Comparison of ENCODE assay signal across 18 cellular contexts in genomic region chr9:12935714-12936113, GRCh38.
DNase-seq lines count a peak whose midpoint lies in the region; ATAC-seq and TF ChIP-seq lines count a peak whose summit lies in the region.
"Had no signal": no experiment of that assay in that cellular context is flagged by ENCODE, and none has a peak within 500 bp of the region (broad histone marks: within the 10 kb centered on the region; RNA-seq: fewer than 3 reads in every experiment).

No MANE protein-coding gene starts in this region.

- H3K4me1 ChIP-seq in gastrocnemius medialis, result no peaks in the 10 kb centered on the region
- H3K4me1 ChIP-seq: colonic mucosa had no signal

- no peaks in the 10 kb centered on the region for H3K36me3 ChIP-seq in gastrocnemius medialis
- H3K36me3 ChIP-seq: colonic mucosa had no signal

- ATAC-seq in gastrocnemius medialis, result peak; percentile 58 to 78
- no peak for ATAC-seq in naive thymus-derived CD8-positive, alpha-beta T cell
- ATAC-seq: activated naive CD8-positive, alpha-beta T cell treated with anti-CD3 and anti-CD28 coated beads, Interleukin-2, amount 50 U/mL, for 24 hours; left lobe of liver had no signal

- H3K4me3 Mint-ChIP-seq in naive thymus-derived CD8-positive, alpha-beta T cell, result no peak overlapping the region
- no peak overlapping the region for H3K4me3 Mint-ChIP-seq in immature natural killer cell
- H3K4me3 Mint-ChIP-seq: activated CD4-positive, alpha-beta memory T cell treated with anti-CD3 and anti-CD28 coated beads for 36 hours; activated naive CD8-positive, alpha-beta T cell treated with anti-CD3 and anti-CD28 coated beads, Interleukin-2, amount 50 U/mL, for 24 hours; CD14-positive monocyte had no signal

- no peaks in the 10 kb centered on the region for H3K27me3 Mint-ChIP-seq in naive thymus-derived CD8-positive, alpha-beta T cell
- peaks cover 0 to 3% (median 0%) of the 10 kb centered on the region in 3 donors for H3K27me3 Mint-ChIP-seq in immature natural killer cell (ENCODE audit: low read depth in 3 of 3)
- H3K27me3 Mint-ChIP-seq: activated CD4-positive, alpha-beta memory T cell treated with anti-CD3 and anti-CD28 coated beads for 36 hours; activated naive CD8-positive, alpha-beta T cell treated with anti-CD3 and anti-CD28 coated beads, Interleukin-2, amount 50 U/mL, for 24 hours had no signal

- H3K9me3 ChIP-seq in gastrocnemius medialis, result no peaks in the 10 kb centered on the region
- H3K9me3 ChIP-seq: colonic mucosa had no signal

- intact Hi-C loops in gastrocnemius medialis (cut with DNase I; ENCODE audit: low total_unique reads), result no loop called here

- no peak for TF ChIP-seq POLR2A in gastrocnemius medialis (IDR thresholded peaks at IDR 0.05)

- no peaks in the 10 kb centered on the region for H3K4me1 Mint-ChIP-seq in naive thymus-derived CD8-positive, alpha-beta T cell
- H3K4me1 Mint-ChIP-seq in immature natural killer cell, result no peaks in the 10 kb centered on the region
- H3K4me1 Mint-ChIP-seq: activated naive CD8-positive, alpha-beta T cell treated with anti-CD3 and anti-CD28 coated beads, Interleukin-2, amount 50 U/mL, for 24 hours; CD14-positive monocyte had no signal

- no peak overlapping the region for H3K27ac ChIP-seq in gastrocnemius medialis
- H3K27ac ChIP-seq: colonic mucosa, PC-9 had no signal

- in situ Hi-C loops in astrocyte of the spinal cord (cut with HindIII; ENCODE audit: low sequenced_read_pairs), result no loop called here
- in situ Hi-C loops in gastrocnemius medialis (cut with MboI; ENCODE audit: low sequenced_read_pairs in 4 of 4), result no loop called here

- no peak overlapping the region for H3K27ac Mint-ChIP-seq in naive thymus-derived CD8-positive, alpha-beta T cell
- H3K27ac Mint-ChIP-seq in immature natural killer cell, result no peak overlapping the region
- H3K27ac Mint-ChIP-seq: activated CD4-positive, alpha-beta memory T cell treated with anti-CD3 and anti-CD28 coated beads for 36 hours; activated naive CD8-positive, alpha-beta T cell treated with anti-CD3 and anti-CD28 coated beads, Interleukin-2, amount 50 U/mL, for 24 hours; CD14-positive monocyte had no signal

- no peaks in the 10 kb centered on the region for H3K27me3 ChIP-seq in gastrocnemius medialis
- H3K27me3 ChIP-seq: colonic mucosa had no signal

- H3K36me3 Mint-ChIP-seq in naive thymus-derived CD8-positive, alpha-beta T cell, result no peaks in the 10 kb centered on the region
- no peaks in the 10 kb centered on the region for H3K36me3 Mint-ChIP-seq in immature natural killer cell
- H3K36me3 Mint-ChIP-seq: activated CD4-positive, alpha-beta memory T cell treated with anti-CD3 and anti-CD28 coated beads for 36 hours; CD14-positive monocyte had no signal

- POLR2A ChIA-PET in naive thymus-derived CD8-positive, alpha-beta T cell (lab: Charles Lee), result no interaction called here

- TF ChIP-seq CTCF in astrocyte of the spinal cord (IDR thresholded peaks at IDR 0.05; ENCODE audit: low read depth, low read length), result no peak
- TF ChIP-seq CTCF in gastrocnemius medialis (IDR thresholded peaks at IDR 0.05 in 4 of 5, conservative IDR thresholded peaks at IDR 0.05 in 1 of 5), result no peak

- H3K4me3 ChIP-seq in astrocyte of the spinal cord (ENCODE audit: low read depth, low read length), result no peak overlapping the region
- H3K4me3 ChIP-seq in gastrocnemius medialis, result no peak overlapping the region
- H3K4me3 ChIP-seq: colonic mucosa, PC-9 had no signal

- peaks cover 0 to 8% (median under 1%) of the 10 kb centered on the region in 9 donors for H3K9me3 Mint-ChIP-seq in naive thymus-derived CD8-positive, alpha-beta T cell
- peaks cover 2 to 13% (median 8%) of the 10 kb centered on the region in 6 donors for H3K9me3 Mint-ChIP-seq in immature natural killer cell

- DNase-seq in HS-5 (ENCODE audit: low read depth), result peak; percentile 37
- peak; percentile 53 for DNase-seq in astrocyte of the spinal cord (ENCODE audit: low read depth, low spot score)
- DNase-seq in fibroblast of the conjunctiva (ENCODE audit: low read depth), result peak; percentile 55
- DNase-seq in gastrocnemius medialis, result no peak
- DNase-seq in naive thymus-derived CD8-positive, alpha-beta T cell, result no peak
- DNase-seq in GDM1 (lab: John Stamatoyannopoulos, UW), result no peak
- DNase-seq in immature natural killer cell, result no peak
- DNase-seq: activated CD4-positive, alpha-beta memory T cell treated with anti-CD3 and anti-CD28 coated beads for 36 hours; activated naive CD8-positive, alpha-beta T cell treated with anti-CD3 and anti-CD28 coated beads, Interleukin-2, amount 50 U/mL, for 24 hours; colonic mucosa; KBM-7; NCI-H1105 treated with DMSO at 0.1 percent for 48 hours; NCI-H748 treated with DMSO at 0.1 percent for 48 hours; PC-9; stimulated activated naive CD4-positive, alpha-beta T cell; trophoblast cell had no signal

Comparison
In these comparisons a context has a peak if more than half of its experiments do, and no peak if none do; other contexts are left out.
1. DNase-seq: peak in HS-5 (single experiment), astrocyte of the spinal cord (single experiment) and fibroblast of the conjunctiva (single experiment); none in gastrocnemius medialis (0 of 2), naive thymus-derived CD8-positive, alpha-beta T cell (0 of 10), GDM1 (single experiment) and immature natural killer cell (0 of 3).
2. ATAC-seq: peak in gastrocnemius medialis (2 of 2); none in naive thymus-derived CD8-positive, alpha-beta T cell (0 of 2).